Comparison of ENCODE assay signal across 16 cellular contexts in genomic region chr13:30791354-30791921, GRCh38. TPM values are rescaled to one million over a fixed set of nuclear protein-coding genes. Genes with fewer than 3 reads are reported as not detected.
DNase-seq lines count a peak whose midpoint lies in the region; TF ChIP-seq lines count a peak whose summit lies in the region.
"Had no signal": no experiment of that assay in that cellular context is flagged by ENCODE, and none has a peak within 500 bp of the region (broad histone marks: within the 10 kb centered on the region; RNA-seq: fewer than 3 reads in every experiment).

No MANE protein-coding gene starts in this region.

- TF ChIP-seq EP300 in esophagus muscularis mucosa (IDR thresholded peaks at IDR 0.05) = no peak

- H3K36me3 ChIP-seq in esophagus muscularis mucosa = no peaks in the 10 kb centered on the region
- H3K36me3 ChIP-seq in muscle layer of colon (ENCODE audit: insufficient read depth, low read length) = no peaks in the 10 kb centered on the region
- H3K36me3 ChIP-seq: adrenal gland, left lung, SJCRH30 had no signal

- no peaks in the 10 kb centered on the region for H3K9me3 ChIP-seq in esophagus muscularis mucosa
- no peaks in the 10 kb centered on the region for H3K9me3 ChIP-seq in muscle layer of colon (ENCODE audit: low read length)
- H3K9me3 ChIP-seq: adrenal gland, left lung, SJCRH30 had no signal

- TF ChIP-seq CTCF in AG09309 (IDR thresholded peaks at IDR 0.05; ENCODE audit: control insufficient read depth, insufficient read depth, low read depth, low read length, missing control alignments) (no peak), esophagus muscularis mucosa (IDR thresholded peaks at IDR 0.05) (no peak)

- H3K9ac ChIP-seq in muscle layer of colon (ENCODE audit: low read length) = no peak overlapping the region

- H3K4me1 ChIP-seq in esophagus muscularis mucosa (peaks cover 0 to 28% (median 26%) of the 10 kb centered on the region in 4 donors), muscle layer of colon (ENCODE audit: insufficient read depth, low read length) (peaks cover 20% of the 10 kb centered on the region)

- no peak for TF ChIP-seq POLR2A in esophagus muscularis mucosa (IDR thresholded peaks at IDR 0.05; ENCODE audit: low read depth)

- no peaks in the 10 kb centered on the region for H3K27me3 ChIP-seq in esophagus muscularis mucosa
- H3K27me3 ChIP-seq in muscle layer of colon (ENCODE audit: control insufficient read depth in 1 of 2, insufficient read depth in 2 of 2, low read length in 2 of 2) = no peaks in the 10 kb centered on the region
- H3K27me3 ChIP-seq: adrenal gland, left lung, SJCRH30 had no signal

- WGBS in esophagus muscularis mucosa = 90% methylated on average over 4 of the region's 10 CpGs

- H3K4me3 ChIP-seq in AG09309 (ENCODE audit: control insufficient read depth, low read depth, low read length) (no peak overlapping the region), esophagus muscularis mucosa (no peak overlapping the region), muscle layer of colon (ENCODE audit: low read depth in 1 of 2, low read length in 2 of 2) (no peak overlapping the region)
- H3K4me3 ChIP-seq: adrenal gland, coronary artery, left lung, SJCRH30 had no signal

- intact Hi-C loops in esophagus muscularis mucosa (cut with DNase I) = no loop called here

- peak; percentile 25 for DNase-seq in AG09309 (ENCODE audit: low read depth)
- peak; percentile 94 for DNase-seq in RPMI7951 (ENCODE audit: low read depth)
- no peak for DNase-seq in esophagus muscularis mucosa (ENCODE audit: extremely low spot score)
- no peak for DNase-seq in DMS53 treated with DMSO at 0.1 percent for 48 hours (lab: John Stamatoyannopoulos, UW; ENCODE audit: unreplicated experiment)
- DNase-seq in SKM-1 treated with dmso at 0.1 percent for 144 hours (lab: John Stamatoyannopoulos, UW; ENCODE audit: unreplicated experiment) = no peak
- DNase-seq in central memory CD4-positive, alpha-beta T cell = no peak
- no peak for DNase-seq in NCI-H2081 treated with DMSO at 0.1 percent for 48 hours (lab: John Stamatoyannopoulos, UW)
- DNase-seq: activated CD4-positive, alpha-beta memory T cell treated with anti-CD3 and anti-CD28 coated beads for 36 hours; erythroblast; left lung; NK-92 treated with Interleukin-12 subunit alpha and Interleukin-12 subunit beta, amount 100 ng/mL, for 24 hours; stimulated activated naive CD8-positive, alpha-beta T cell treated with anti-CD3 and anti-CD28 coated beads, Interleukin-15, amount 100 ng/mL, for 72 hours had no signal

- peak overlapping the region in 3 of 4 donors; percentile 44 to 51 (median 50) for H3K27ac ChIP-seq in esophagus muscularis mucosa (replicated peaks in 1 of 4)
- H3K27ac ChIP-seq in muscle layer of colon (ENCODE audit: low read depth, low read length) = peak overlapping the region; percentile 21

RNA-seq across cellular contexts. Expression of gene ALOX5AP, which starts 56.1 kb away (rescaled TPM):
- 6.1 and 8.5 TPM in 2 replicates for total RNA-seq in RPMI7951 (2014; rRNA removed; shearing (Covaris generic))
- total RNA-seq in esophagus muscularis mucosa = 10 to 100 TPM; 14.8 to 48.2 (median 17.2) TPM

Comparison
In these comparisons a context has a peak if more than half of its experiments do, and no peak if none do; other contexts are left out.
1. DNase-seq: peak in AG09309 (single experiment) and RPMI7951 (single experiment); none in esophagus muscularis mucosa (single experiment), DMS53 treated with DMSO at 0.1 percent for 48 hours (single experiment), SKM-1 treated with dmso at 0.1 percent for 144 hours (single experiment), central memory CD4-positive, alpha-beta T cell (single experiment) and NCI-H2081 treated with DMSO at 0.1 percent for 48 hours (single experiment).